In genomic region chr2:216056739-216057138, GRCh38 we compare ENCODE assay signal across 9 cellular contexts. TPM values are rescaled to one million over a fixed set of nuclear protein-coding genes. Genes with fewer than 3 reads are reported as not detected.
DNase-seq lines count a peak whose midpoint lies in the region; ATAC-seq and TF ChIP-seq lines count a peak whose summit lies in the region.
"Had no signal": no experiment of that assay in that cellular context is flagged by ENCODE, and none has a peak within 500 bp of the region (broad histone marks: within the 10 kb centered on the region; RNA-seq: fewer than 3 reads in every experiment).

No MANE protein-coding gene starts in this region.

- peaks cover 11% of the 10 kb centered on the region for H3K9me3 Mint-ChIP-seq in mesothelial cell of epicardium

- H3K9me3 ChIP-seq in HUES6 (ENCODE audit: control insufficient read depth, insufficient read depth, low read depth, low read length) (no peaks in the 10 kb centered on the region), muscle layer of duodenum (ENCODE audit: control insufficient read depth in 1 of 2, low read length in 2 of 2) (peaks cover 0 to 3% of the 10 kb centered on the region in 2 donors)
- H3K9me3 ChIP-seq: SJSA1 had no signal

- H3K36me3 ChIP-seq in HUES6 (ENCODE audit: control insufficient read depth, insufficient read depth, low read length): peaks cover 5% of the 10 kb centered on the region; the same call in 1 of the 2 replicates
- peaks cover 0 to 4% of the 10 kb centered on the region in 2 donors for H3K36me3 ChIP-seq in muscle layer of duodenum (ENCODE audit: control insufficient read depth in 1 of 2, insufficient read depth in 2 of 2, low read length in 2 of 2)
- H3K36me3 ChIP-seq: SJSA1 had no signal

- H3K4me1 ChIP-seq in HUES6 (ENCODE audit: control insufficient read depth, insufficient read depth, low read length): peaks cover 3% of the 10 kb centered on the region; the same call in 1 of the 2 replicates
- peaks cover 0 to 8% of the 10 kb centered on the region in 2 donors for H3K4me1 ChIP-seq in muscle layer of duodenum (ENCODE audit: control insufficient read depth in 1 of 2, insufficient read depth in 2 of 2, low read length in 2 of 2)
- H3K4me1 ChIP-seq: SJSA1 had no signal

- H3K9ac ChIP-seq in HUES6 (ENCODE audit: low read length): no peak overlapping the region

- H3K27ac Mint-ChIP-seq in mesothelial cell of epicardium: no peak overlapping the region

- TF ChIP-seq POLR2A in erythroblast (IDR thresholded peaks at IDR 0.05; ENCODE audit: low read length): no peak

- peaks cover 15% of the 10 kb centered on the region for H3K36me3 Mint-ChIP-seq in mesothelial cell of epicardium

- ATAC-seq in GM18517 (IDR thresholded peaks at IDR 0.05; ENCODE audit: unreplicated experiment) (peak; percentile 58), GM21723 (IDR thresholded peaks at IDR 0.05; ENCODE audit: unreplicated experiment) (peak; percentile 44)

- H3K4me3 ChIP-seq in HUES6 (ENCODE audit: low read depth, low read length) (no peak overlapping the region), muscle layer of duodenum (ENCODE audit: low read depth in 1 of 2, low read length in 2 of 2) (no peak overlapping the region)
- H3K4me3 ChIP-seq: SJSA1 had no signal

- H3K27me3 ChIP-seq in HUES6 (ENCODE audit: control insufficient read depth, insufficient read depth, low read length) (no peaks in the 10 kb centered on the region), muscle layer of duodenum (ENCODE audit: low read depth, low read length) (no peaks in the 10 kb centered on the region)
- H3K27me3 ChIP-seq: SJSA1 had no signal

- 0 out of 2 replicates have a peak overlapping the region, but pooled peaks have one; percentile 3 for H3K27ac ChIP-seq in HUES6 (ENCODE audit: low read depth, low read length)
- peak overlapping the region; percentile 70 for H3K27ac ChIP-seq in muscle layer of duodenum (ENCODE audit: low read length)
- H3K27ac ChIP-seq: SJSA1 had no signal

- H3K4me1 Mint-ChIP-seq in mesothelial cell of epicardium: peaks cover 5% of the 10 kb centered on the region

- no peak overlapping the region for H3K4me3 Mint-ChIP-seq in mesothelial cell of epicardium

- no peak for TF ChIP-seq CTCF in mesothelial cell of epicardium (IDR thresholded peaks at IDR 0.05; ENCODE audit: unreplicated experiment)

- H3K27me3 Mint-ChIP-seq in mesothelial cell of epicardium (ENCODE audit: low read depth): no peaks in the 10 kb centered on the region

- DNase-seq in HUDEP-2 (lab: John Stamatoyannopoulos, UW; ENCODE audit: unreplicated experiment in 76 of 76) (no peak), erythroblast (lab: John Stamatoyannopoulos, UW) (no peak), mesothelial cell of epicardium (ENCODE audit: low spot score in 2 of 2, unreplicated experiment in 2 of 2) (no peak)
- no peak for DNase-seq in activated CD4-positive, alpha-beta T cell treated with anti-CD3 and anti-CD28 coated beads, Interleukin-2, amount 50 U/mL, for 4 hours

RNA-seq across cellular contexts. Expression of gene PECR, which starts 24.9 kb away (rescaled TPM):
- 9.3 to 12.2 TPM (median 9.7 TPM) in 3 replicates for total RNA-seq in mesothelial cell of epicardium

RNA-seq across cellular contexts. Expression of gene TMEM169, which starts 25.0 kb away (rescaled TPM):
- total RNA-seq in mesothelial cell of epicardium: 0.71 to 0.84 TPM (median 0.78 TPM) in 3 replicates

RNA-seq across cellular contexts. Expression of gene MREG, which starts 43.4 kb away (rescaled TPM):
- 11.4 to 12.8 TPM (median 11.9 TPM) in 3 replicates for total RNA-seq in mesothelial cell of epicardium

RNA-seq across cellular contexts. Expression of gene XRCC5, which starts 52.4 kb away (rescaled TPM):
- total RNA-seq in mesothelial cell of epicardium: 291 to 294 TPM (median 291 TPM) in 3 replicates
